In genomic region chr4:168942985-168943384, GRCh38 we compare ENCODE assay signal across 11 cellular contexts.
DNase-seq lines count a peak whose midpoint lies in the region; ATAC-seq and TF ChIP-seq lines count a peak whose summit lies in the region.
"Had no signal": no experiment of that assay in that cellular context is flagged by ENCODE, and none has a peak within 500 bp of the region (broad histone marks: within the 10 kb centered on the region; RNA-seq: fewer than 3 reads in every experiment).

No MANE protein-coding gene starts in this region.

- no peaks in the 10 kb centered on the region for H3K27me3 ChIP-seq in testis
- H3K27me3 ChIP-seq: stomach had no signal

- peak; percentile 50 for TF ChIP-seq CTCF in epithelial cell of esophagus (IDR thresholded peaks at IDR 0.05; ENCODE audit: insufficient read depth, low read depth, low read length, missing control alignments)
- peak in 2 of 3 experiments; percentile 15 to 55 for TF ChIP-seq CTCF in testis (IDR thresholded peaks at IDR 0.05)

- H3K4me1 ChIP-seq in testis = no peaks in the 10 kb centered on the region
- H3K4me1 ChIP-seq: stomach had no signal

- no peaks in the 10 kb centered on the region for H3K36me3 ChIP-seq in testis (ENCODE audit: low read depth, missing control alignments)
- H3K36me3 ChIP-seq: stomach had no signal

- H3K4me3 ChIP-seq in epithelial cell of esophagus (ENCODE audit: low read length) (no peak overlapping the region), testis (no peak overlapping the region)
- H3K4me3 ChIP-seq: stomach had no signal

- no peaks in the 10 kb centered on the region for H3K9me3 ChIP-seq in testis

- intact Hi-C loops in testis (cut with DNase I; ENCODE audit: low total_unique reads) = no loop called here

- peak; percentile 5 for DNase-seq in activated CD4-positive, alpha-beta T cell treated with anti-CD3 and anti-CD28 coated beads for 48 hours
- DNase-seq in activated CD4-positive, alpha-beta T cell treated with anti-CD3 and anti-CD28 coated beads, Interleukin-2, amount 50 U/mL, for 4 hours = no peak
- DNase-seq in M059J (ENCODE audit: low read depth) (peak; percentile 9), epithelial cell of esophagus (ENCODE audit: low read depth) (no peak), testis (no peak), putamen (ENCODE audit: low spot score) (no peak), dermis blood vessel endothelial cell (no peak)
- DNase-seq: activated naive CD4-positive, alpha-beta T cell treated with Interleukin-2 at 50 U/mL for 16 hours; CD8-positive, alpha-beta T cell; stomach had no signal

- no peak overlapping the region for H3K27ac ChIP-seq in testis
- H3K27ac ChIP-seq: stomach had no signal

- ATAC-seq in GM21447 (IDR thresholded peaks at IDR 0.05; ENCODE audit: unreplicated experiment) = no peak
- ATAC-seq: CD8-positive, alpha-beta T cell had no signal

- TF ChIP-seq POLR2A in testis (IDR thresholded peaks at IDR 0.05) = no peak

- WGBS in testis, 2 donors = 64 to 91% methylated on average over 3 of the region's 3 CpGs

Comparison
In these comparisons a context has a peak if more than half of its experiments do, and no peak if none do; other contexts are left out.
1. DNase-seq: peak in activated CD4-positive, alpha-beta T cell treated with anti-CD3 and anti-CD28 coated beads for 48 hours (single experiment) and M059J (single experiment); none in activated CD4-positive, alpha-beta T cell treated with anti-CD3 and anti-CD28 coated beads, Interleukin-2, amount 50 U/mL, for 4 hours (0 of 2), epithelial cell of esophagus (single experiment), testis (single experiment), putamen (single experiment) and dermis blood vessel endothelial cell (single experiment).